15 cellular contexts compared by ENCODE assay signal in the genomic region with DNA sequence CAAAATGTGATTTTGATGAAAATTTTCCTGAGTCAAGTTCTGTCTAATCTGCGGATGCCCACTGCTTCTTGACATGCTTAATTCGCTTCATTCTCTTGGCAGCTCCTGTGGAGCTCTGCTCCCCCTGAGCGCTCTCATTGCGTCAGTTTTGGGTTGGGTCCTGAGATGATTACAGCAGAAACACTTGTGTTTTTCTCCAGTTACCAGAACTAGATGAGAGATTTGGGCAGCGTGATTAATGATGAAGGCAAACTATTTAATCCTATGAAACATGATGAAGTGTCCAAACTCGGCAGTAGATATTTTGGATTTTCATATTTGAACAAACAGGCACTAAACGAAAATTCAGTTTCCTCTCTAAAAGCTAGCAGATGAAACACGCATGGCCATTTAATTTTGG. TPM values are rescaled to one million over a fixed set of nuclear protein-coding genes. Genes with fewer than 3 reads are reported as not detected.
A peak's percentile ranks its signal among the peaks of the same experiment; 100 is the strongest.
DNase-seq lines count a peak whose midpoint lies in the region; ATAC-seq, FAIRE-seq and TF ChIP-seq lines count a peak whose summit lies in the region.
"Had no signal": no experiment of that assay in that cellular context is flagged by ENCODE, and none has a peak within 500 bp of the region (broad histone marks: within the 10 kb centered on the region; RNA-seq: fewer than 3 reads in every experiment).

No MANE protein-coding gene starts in this region.

- H3K4me1 ChIP-seq in right cardiac atrium (ENCODE audit: control insufficient read depth, insufficient read depth, low read length) = no peaks in the 10 kb centered on the region
- H3K4me1 ChIP-seq in heart right ventricle = peaks cover 0 to 19% (median 11%) of the 10 kb centered on the region in 9 donors
- H3K4me1 ChIP-seq in smooth muscle cell (ENCODE audit: low read depth) = peaks cover 8% of the 10 kb centered on the region

- H2AFZ ChIP-seq in smooth muscle cell (ENCODE audit: low read depth) = no peak overlapping the region

- H3K9me3 ChIP-seq in right cardiac atrium (ENCODE audit: control insufficient read depth, low read length) = no peaks in the 10 kb centered on the region
- H3K9me3 ChIP-seq in heart right ventricle = no peaks in the 10 kb centered on the region
- H3K9me3 ChIP-seq in smooth muscle cell (replicated peaks; ENCODE audit: low read depth) = no peaks in the 10 kb centered on the region
- H3K9me3 ChIP-seq: MG63 had no signal

- ATAC-seq in right cardiac atrium (peak; percentile 50 to 56), heart right ventricle (no peak), GM19351 (IDR thresholded peaks at IDR 0.05; ENCODE audit: unreplicated experiment) (no peak)

- H3K79me2 ChIP-seq in smooth muscle cell (ENCODE audit: low read depth) = no peaks in the 10 kb centered on the region

- no peak overlapping the region for H3K27ac ChIP-seq in right cardiac atrium (ENCODE audit: low read length)
- H3K27ac ChIP-seq in heart right ventricle = no peak overlapping the region
- H3K27ac ChIP-seq in VCaP = peak overlapping the region; percentile 1; the same call in 1 of the 2 replicates
- H3K27ac ChIP-seq in smooth muscle cell (ENCODE audit: low read depth) = no peak overlapping the region
- H3K27ac ChIP-seq: C4-2B had no signal

- no peaks in the 10 kb centered on the region for H3K36me3 ChIP-seq in heart right ventricle
- H3K36me3 ChIP-seq in smooth muscle cell (ENCODE audit: low read depth) = no peaks in the 10 kb centered on the region
- H3K36me3 ChIP-seq: MG63 had no signal

- no peak overlapping the region for H3K4me2 ChIP-seq in smooth muscle cell

- H3K27me3 ChIP-seq in right cardiac atrium (ENCODE audit: control insufficient read depth, insufficient read depth) (no peaks in the 10 kb centered on the region), heart right ventricle (peaks cover 0 to 19% (median 5%) of the 10 kb centered on the region in 7 donors), smooth muscle cell (ENCODE audit: low read depth) (peaks cover 10% of the 10 kb centered on the region)
- H3K27me3 ChIP-seq: MG63 had no signal

- no peak for TF ChIP-seq CTCF in heart right ventricle (IDR thresholded peaks at IDR 0.05)
- TF ChIP-seq CTCF in VCaP (conservative IDR thresholded peaks at IDR 0.05) = no peak
- no peak for TF ChIP-seq CTCF in smooth muscle cell (IDR thresholded peaks at IDR 0.05; ENCODE audit: borderline replicate concordance, insufficient read depth, poor library complexity, severe bottlenecking)
- no peak for TF ChIP-seq CTCF in D721Med (IDR thresholded peaks at IDR 0.05; ENCODE audit: insufficient read depth, missing control alignments)

- peaks cover 9% of the 10 kb centered on the region for H3F3A ChIP-seq in smooth muscle cell (ENCODE audit: low read depth)

- H3K4me3 ChIP-seq in right cardiac atrium (ENCODE audit: low read length) = no peak overlapping the region
- no peak overlapping the region for H3K4me3 ChIP-seq in heart right ventricle
- no peak overlapping the region for H3K4me3 ChIP-seq in smooth muscle cell
- H3K4me3 ChIP-seq: MG63 had no signal

- no peak overlapping the region for H3K9ac ChIP-seq in smooth muscle cell (ENCODE audit: low read depth)

- DNase-seq in right cardiac atrium (peak; percentile 38 to 64 (median 62)), heart right ventricle (no peak), iris pigment epithelial cell (ENCODE audit: low read depth) (peak; percentile 50), smooth muscle cell (lab: John Stamatoyannopoulos, UW; ENCODE audit: unreplicated experiment) (no peak), D721Med (ENCODE audit: insufficient read length, low spot score) (no peak)
- DNase-seq: Karpas-422, MG63, NCI-H1694, NCI-H2107 had no signal

- no peak for FAIRE-seq in D721Med (lab: Jason Lieb, UNC)

- no peaks in the 10 kb centered on the region for H4K20me1 ChIP-seq in smooth muscle cell (ENCODE audit: low read depth)

- intact Hi-C loops in right cardiac atrium (cut with DNase I) = no loop called here
- intact Hi-C loops in heart right ventricle (cut with DNase I) = loop anchor here in 4 of 10 donors (10.0 kb wide), 2 partner anchors 100 to 130 kb away; no protein-coding TSS in a partner anchor

- 66% methylated on average over 8 of the region's 8 CpGs for WGBS in right cardiac atrium
- WGBS in heart right ventricle, 2 donors = 84 to 91% methylated on average over 8 of the region's 8 CpGs
- 94% methylated on average over 8 of the region's 8 CpGs for WGBS in smooth muscle cell (ENCODE audit: low lambda C conversion rate)

RNA-seq across cellular contexts. Expression of gene CXCL1, which starts 4.2 kb away (rescaled TPM):
- total RNA-seq in right cardiac atrium = 1 to 10 TPM; 2.4 to 7.4 (median 3.4) TPM
- polyA plus RNA-seq in right cardiac atrium = 4.4 TPM
- 10 to 100 TPM in 1 of 10 donors, 1 to 10 TPM in 6, under 1 TPM in 3; 0.30 to 15.0 (median 1.3) TPM for total RNA-seq in heart right ventricle
- polyA plus RNA-seq in heart right ventricle = 1 to 10 TPM; 1.8 to 2.6 TPM
- total RNA-seq in smooth muscle cell = 6.4 and 20.9 TPM in 2 replicates
- 23.2 and 39.7 TPM in 2 replicates for polyA plus RNA-seq in smooth muscle cell
- total RNA-seq: H7 had no signal
- polyA plus RNA-seq: IgD-negative memory B cell had no signal

RNA-seq across cellular contexts. Expression of gene PF4V1, which starts 11.9 kb away (rescaled TPM):
- total RNA-seq in right cardiac atrium (not detected), heart right ventricle (not detected), smooth muscle cell (not detected in 2 replicates)
- polyA plus RNA-seq in right cardiac atrium (not detected), heart right ventricle (not detected), smooth muscle cell (0.35 TPM in 1 of 2 replicates, not detected in the other)
- total RNA-seq: H7, SK-MEL-5 had no signal
- polyA plus RNA-seq: IgD-negative memory B cell had no signal

RNA-seq across cellular contexts. Expression of gene CXCL6, which starts 28.5 kb away (rescaled TPM):
- under 1 TPM in 3 of 4 donors, not detected in 1; 0.29 to 0.92 (median 0.46) TPM for total RNA-seq in right cardiac atrium
- 0.20 TPM for polyA plus RNA-seq in right cardiac atrium
- total RNA-seq in heart right ventricle = 1 to 10 TPM in 1 of 10 donors, under 1 TPM in 1, not detected in 8; 0.28 to 3.7 TPM
- under 1 TPM in 1 of 2 donors, not detected in 1; 0.16 TPM for polyA plus RNA-seq in heart right ventricle
- total RNA-seq in smooth muscle cell = 24.1 and 31.7 TPM in 2 replicates
- polyA plus RNA-seq in smooth muscle cell = 24.4 and 30.6 TPM in 2 replicates
- total RNA-seq: SK-MEL-5 had no signal
- polyA plus RNA-seq: IgD-negative memory B cell had no signal

Comparison
In these comparisons a context has a peak if more than half of its experiments do, and no peak if none do; other contexts are left out.
1. ATAC-seq: peak in right cardiac atrium (2 of 2); none in heart right ventricle (0 of 8) and GM19351 (single experiment).
2. DNase-seq: peak in right cardiac atrium (3 of 3) and iris pigment epithelial cell (single experiment); none in heart right ventricle (0 of 2), smooth muscle cell (single experiment) and D721Med (single experiment).